ENCODE assay signal across 15 cellular contexts in the genomic region with DNA sequence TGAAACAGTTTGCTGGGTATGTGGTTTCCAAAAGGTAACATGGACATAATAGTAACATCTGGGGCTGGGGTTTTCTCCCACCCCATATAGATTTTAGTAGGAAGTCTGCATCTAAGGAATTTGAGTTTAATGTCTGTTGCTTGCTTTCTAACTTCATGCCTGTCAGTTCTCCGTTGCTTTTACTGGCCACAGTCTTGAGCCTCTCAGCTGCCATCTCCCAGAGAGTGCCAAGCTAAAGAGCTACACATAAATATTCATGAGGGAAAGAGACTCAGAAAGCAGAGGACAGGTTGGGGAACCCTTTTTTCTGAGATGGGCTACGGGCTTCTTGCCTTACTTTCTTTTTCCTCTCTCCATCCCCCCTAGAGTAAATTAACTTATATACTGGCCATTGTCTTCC.
DNase-seq lines count a peak whose midpoint lies in the region; ATAC-seq and TF ChIP-seq lines count a peak whose summit lies in the region.
"Had no signal": no experiment of that assay in that cellular context is flagged by ENCODE, and none has a peak within 500 bp of the region (broad histone marks: within the 10 kb centered on the region; RNA-seq: fewer than 3 reads in every experiment).

No MANE protein-coding gene starts in this region.

- H3K4me3 ChIP-seq in astrocyte of the cerebellum (ENCODE audit: low read depth, low read length), result no peak overlapping the region
- H3K4me3 ChIP-seq: SK-N-MC had no signal

- DNase-seq in NCI-H2107 treated with DMSO at 0.1 percent for 48 hours (lab: John Stamatoyannopoulos, UW; ENCODE audit: unreplicated experiment), result peak; percentile 54
- DNase-seq in NCI-H2107 (lab: John Stamatoyannopoulos, UW), result no peak
- DNase-seq in astrocyte of the cerebellum (ENCODE audit: low read depth), result peak; percentile 0
- peak; percentile 65 for DNase-seq in globus pallidus (ENCODE audit: low spot score)
- peak; percentile 64 for DNase-seq in superior temporal gyrus (ENCODE audit: extremely low spot score)
- no peak for DNase-seq in HEK293T (ENCODE audit: extremely low spot score)
- DNase-seq in activated naive CD4-positive, alpha-beta T cell treated with Interleukin-2 at 50 U/mL for 16 hours, result no peak
- DNase-seq: Caco-2; CD4-positive, alpha-beta T cell; H7; NCI-H1048; NK-92 treated with Interleukin-12 subunit alpha and Interleukin-12 subunit beta, amount 100 ng/mL, for 24 hours; SHP77 had no signal

- POLR2A ChIA-PET in HEK293T (lab: Yijun Ruan, JAX), result no interaction called here

- no peak for ATAC-seq in GM21390 (IDR thresholded peaks at IDR 0.05; ENCODE audit: unreplicated experiment)

- TF ChIP-seq CTCF in astrocyte of the cerebellum (IDR thresholded peaks at IDR 0.05; ENCODE audit: low read depth, low read length, missing control alignments), result no peak

- in situ Hi-C loops in astrocyte of the cerebellum (cut with HindIII; ENCODE audit: low sequenced_read_pairs), result no loop called here

- CTCF ChIA-PET in HEK293T (lab: Yijun Ruan, JAX), result no interaction called here

TF ChIP-seq in HEK293T, 16 proteins besides CTCF, POLR2A, EP300 and RAD21:
- TF ChIP-seq BHLHE40 (IDR thresholded peaks at IDR 0.05; ENCODE audit: borderline replicate concordance) (no peak), SP1 (IDR thresholded peaks at IDR 0.05) (no peak), LEF1 (IDR thresholded peaks at IDR 0.05; ENCODE audit: borderline replicate concordance) (no peak), FOXM1 (IDR thresholded peaks at IDR 0.05; ENCODE audit: borderline replicate concordance) (no peak), TARDBP (IDR thresholded peaks at IDR 0.05) (no peak), HDGF (IDR thresholded peaks at IDR 0.05; ENCODE audit: borderline replicate concordance) (no peak), CTBP1 (IDR thresholded peaks at IDR 0.05; ENCODE audit: borderline replicate concordance) (no peak), SUZ12 (IDR thresholded peaks at IDR 0.05) (no peak), FOXA1 (IDR thresholded peaks at IDR 0.05) (no peak)

Comparison
In these comparisons a context has a peak if more than half of its experiments do, and no peak if none do; other contexts are left out.
1. DNase-seq: peak in NCI-H2107 treated with DMSO at 0.1 percent for 48 hours (single experiment), astrocyte of the cerebellum (single experiment), globus pallidus (single experiment) and superior temporal gyrus (single experiment); none in NCI-H2107 (single experiment), HEK293T (single experiment) and activated naive CD4-positive, alpha-beta T cell treated with Interleukin-2 at 50 U/mL for 16 hours (single experiment).